ENCODE assay signal across 21 cellular contexts in genomic region chr19:15014579-15014978, GRCh38. TPM values are rescaled to one million over a fixed set of nuclear protein-coding genes. Genes with fewer than 3 reads are reported as not detected.
"Had no signal": no experiment of that assay in that cellular context is flagged by ENCODE, and none has a peak within 500 bp of the region (broad histone marks: within the 10 kb centered on the region; RNA-seq: fewer than 3 reads in every experiment).

No MANE protein-coding gene starts in this region.

- H3K36me3 ChIP-seq: prostate gland, sigmoid colon had no signal

- DNase-seq: activated CD4-positive, alpha-beta T cell treated with anti-CD3 and anti-CD28 coated beads, Interleukin-2, amount 50 U/mL, for 4 hours; activated CD4-positive, CD25-positive, alpha-beta regulatory T cell treated with anti-CD3 and anti-CD28 coated beads, Interleukin-2, amount 50 U/mL, for 72 hours; activated CD8-positive, alpha-beta memory T cell treated with anti-CD3 and anti-CD28 coated beads, Interleukin-2, amount 10 ng/mL, durations not matched to agents 7 days and 5 days; activated effector memory CD4-positive, alpha-beta T cell treated with anti-CD3 and anti-CD28 coated beads, Interleukin-2, amount 50 U/mL, for 16 hours; activated T-cell treated with anti-CD3 and anti-CD28 coated beads, Interleukin-2, amount 50 U/mL, for 24 hours; amygdala; cerebellar nuclear complex; hypothalamus; left cardiac atrium; mucosa of descending colon; natural killer cell; occipital lobe; sigmoid colon; stimulated activated CD4-positive, alpha-beta T cell treated with anti-CD3 and anti-CD28 coated beads, Interleukin-2, amount 100 ng/mL, for 24 hours; stimulated activated naive CD4-positive, alpha-beta T cell treated with Interleukin-2 at 50 U/mL for 16 hours; T-helper 17 cell; trophoblast cell had no signal

- H3K4me3 ChIP-seq: mucosa of descending colon, prostate gland, sigmoid colon had no signal

- H3K4me3 Mint-ChIP-seq: activated CD8-positive, alpha-beta memory T cell treated with anti-CD3 and anti-CD28 coated beads, Interleukin-2, amount 10 ng/mL, durations not matched to agents 7 days and 5 days; activated naive CD8-positive, alpha-beta T cell; activated T-cell treated with anti-CD3 and anti-CD28 coated beads, Interleukin-2, amount 50 U/mL, for 24 hours; dendritic cell treated with granulocyte-macrophage colony-stimulating factor and Interleukin-4, amounts not matched to agents 40 ng/mL and 50 ng/mL, for 4 days; natural killer cell; T-helper 17 cell had no signal

- H3K4me1 Mint-ChIP-seq: activated CD8-positive, alpha-beta memory T cell treated with anti-CD3 and anti-CD28 coated beads, Interleukin-2, amount 10 ng/mL, durations not matched to agents 7 days and 5 days; natural killer cell; T-helper 17 cell had no signal

- H3K27ac ChIP-seq: prostate gland, sigmoid colon had no signal

- H3K36me3 Mint-ChIP-seq: activated CD8-positive, alpha-beta memory T cell treated with anti-CD3 and anti-CD28 coated beads, Interleukin-2, amount 10 ng/mL, durations not matched to agents 7 days and 5 days; activated naive CD8-positive, alpha-beta T cell; natural killer cell had no signal

- H3K27ac Mint-ChIP-seq: activated CD8-positive, alpha-beta memory T cell treated with anti-CD3 and anti-CD28 coated beads, Interleukin-2, amount 10 ng/mL, durations not matched to agents 7 days and 5 days; activated naive CD8-positive, alpha-beta T cell; activated T-cell treated with anti-CD3 and anti-CD28 coated beads, Interleukin-2, amount 50 U/mL, for 24 hours; dendritic cell treated with granulocyte-macrophage colony-stimulating factor and Interleukin-4, amounts not matched to agents 40 ng/mL and 50 ng/mL, for 4 days; natural killer cell; T-helper 17 cell had no signal

- H3K9me3 ChIP-seq: mucosa of descending colon, prostate gland, sigmoid colon had no signal

- H3K9me3 Mint-ChIP-seq: activated T-cell treated with anti-CD3 and anti-CD28 coated beads, Interleukin-2, amount 50 U/mL, for 24 hours; dendritic cell treated with granulocyte-macrophage colony-stimulating factor and Interleukin-4, amounts not matched to agents 40 ng/mL and 50 ng/mL, for 4 days; natural killer cell had no signal

- ATAC-seq: activated CD8-positive, alpha-beta memory T cell treated with anti-CD3 and anti-CD28 coated beads, Interleukin-2, amount 10 ng/mL, durations not matched to agents 7 days and 5 days; left cardiac atrium; mucosa of descending colon; natural killer cell; T-helper 17 cell had no signal

- H3K4me1 ChIP-seq: prostate gland, sigmoid colon had no signal

RNA-seq across cellular contexts. Expression of gene CASP14, which starts 34.7 kb away (rescaled TPM):
- total RNA-seq: activated CD8-positive, alpha-beta memory T cell treated with anti-CD3 and anti-CD28 coated beads, Interleukin-2, amount 10 ng/mL, durations not matched to agents 7 days and 5 days; left cardiac atrium; lung microvascular endothelial cell; mucosa of descending colon; natural killer cell; occipital lobe; sigmoid colon; T-helper 17 cell had no signal
- polyA plus RNA-seq: sigmoid colon had no signal

RNA-seq across cellular contexts. Expression of gene SLC1A6, which starts 34.9 kb away (rescaled TPM):
- total RNA-seq: activated CD8-positive, alpha-beta memory T cell treated with anti-CD3 and anti-CD28 coated beads, Interleukin-2, amount 10 ng/mL, durations not matched to agents 7 days and 5 days; left cardiac atrium; lung microvascular endothelial cell; mucosa of descending colon; natural killer cell; sigmoid colon; T-helper 17 cell had no signal
